In genomic region chr1:31815752-31816484, GRCh38 we compare ENCODE assay signal across 1 cellular context.
A peak's percentile ranks its signal among the peaks of the same experiment; 100 is the strongest.
TF ChIP-seq lines count a peak whose summit lies in the region.

Gene SPOCD1, minus strand, starts transcription at chr1:31816022. Its CDS starts 689 bp downstream, at chr1:31815333.

TF ChIP-seq in HepG2, 621 proteins besides CTCF, POLR2A, EP300 and RAD21 (continued from another document and continues in another):
- TF ChIP-seq HOXA9 (CRISPR knock-in tag; IDR thresholded peaks at IDR 0.05; ENCODE audit: borderline replicate concordance) (no peak), ZSCAN29 (CRISPR knock-in tag; conservative IDR thresholded peaks at IDR 0.05) (no peak), MYC (CRISPR knock-in tag; IDR thresholded peaks at IDR 0.05; ENCODE audit: borderline replicate concordance) (peak; percentile 22; the same call in 1 of the 2 replicates), ZNF878 (CRISPR knock-in tag; IDR thresholded peaks at IDR 0.05) (no peak), SNAPC4 (CRISPR knock-in tag; IDR thresholded peaks at IDR 0.05) (no peak), ZBTB20 (CRISPR knock-in tag; IDR thresholded peaks at IDR 0.05; ENCODE audit: borderline replicate concordance, low read depth) (peak; percentile 78; the same call in 1 of the 2 replicates), GTF2F1 (IDR thresholded peaks at IDR 0.05; ENCODE audit: low read length) (peak; percentile 21; the same call in 1 of the 2 replicates), GPBP1L1 (CRISPR knock-in tag; IDR thresholded peaks at IDR 0.05) (no peak), ZNF331 (CRISPR knock-in tag; IDR thresholded peaks at IDR 0.05) (peak; percentile 72), TMF1 (CRISPR knock-in tag; IDR thresholded peaks at IDR 0.05; ENCODE audit: low read depth) (no peak), HDAC2 (CRISPR knock-in tag; IDR thresholded peaks at IDR 0.05) (peak; percentile 67), ZNF275 (CRISPR knock-in tag; IDR thresholded peaks at IDR 0.05; ENCODE audit: borderline replicate concordance) (no peak), SRSF4 (IDR thresholded peaks at IDR 0.05; ENCODE audit: low read depth, low read length, poor library complexity, severe bottlenecking) (no peak), CC2D1A (CRISPR knock-in tag; IDR thresholded peaks at IDR 0.05) (no peak), IRF9 (CRISPR knock-in tag; IDR thresholded peaks at IDR 0.05; ENCODE audit: borderline replicate concordance) (no peak), RBAK (CRISPR knock-in tag; IDR thresholded peaks at IDR 0.05) (no peak), ZNF891 (CRISPR knock-in tag; IDR thresholded peaks at IDR 0.05) (peak; percentile 68), NR0B2 (CRISPR knock-in tag; IDR thresholded peaks at IDR 0.05) (no peak), ZNF234 (CRISPR knock-in tag; conservative IDR thresholded peaks at IDR 0.05) (no peak), ZNF549 (CRISPR knock-in tag; IDR thresholded peaks at IDR 0.05) (no peak), MED13 (CRISPR knock-in tag; IDR thresholded peaks at IDR 0.05) (no peak), NFKBIZ (CRISPR knock-in tag; IDR thresholded peaks at IDR 0.05) (0 out of 2 replicates have a peak, but pooled peaks have one; percentile 44), GRHL1 (CRISPR knock-in tag; conservative IDR thresholded peaks at IDR 0.05) (no peak), ZNF362 (CRISPR knock-in tag; IDR thresholded peaks at IDR 0.05; ENCODE audit: borderline replicate concordance) (peak; percentile 13; the same call in 1 of the 2 replicates), ISX (CRISPR knock-in tag; conservative IDR thresholded peaks at IDR 0.05) (no peak), RBM39 (IDR thresholded peaks at IDR 0.05; ENCODE audit: low read depth, low read length, poor library complexity, severe bottlenecking) (peak; percentile 91), PCBP1 (IDR thresholded peaks at IDR 0.05; ENCODE audit: borderline replicate concordance, low read depth, low read length) (0 out of 2 replicates have a peak, but pooled peaks have one; percentile 44), GABPB1 (CRISPR knock-in tag; IDR thresholded peaks at IDR 0.05) (peak; percentile 70), PCBP2 (optimal IDR thresholded peaks at IDR 0.05; ENCODE audit: low read depth, low read length, poor library complexity, severe bottlenecking) (no peak), SAFB2 (CRISPR knock-in tag; IDR thresholded peaks at IDR 0.05; ENCODE audit: borderline replicate concordance, low read depth) (no peak), ZNF772 (CRISPR knock-in tag; IDR thresholded peaks at IDR 0.05) (0 out of 2 replicates have a peak, but pooled peaks have one; percentile 33), MIXL1 (CRISPR knock-in tag; IDR thresholded peaks at IDR 0.05) (no peak), DBP (CRISPR knock-in tag; IDR thresholded peaks at IDR 0.05; ENCODE audit: not compliant biosample characterization) (no peak), ZNF768 (CRISPR knock-in tag; IDR thresholded peaks at IDR 0.05) (peak; percentile 72; the same call in 1 of the 2 replicates), HOXA5 (CRISPR knock-in tag; IDR thresholded peaks at IDR 0.05) (no peak), ZNF83 (CRISPR knock-in tag; IDR thresholded peaks at IDR 0.05; ENCODE audit: borderline replicate concordance) (no peak), MEIS2 (CRISPR knock-in tag; IDR thresholded peaks at IDR 0.05) (no peak), ZNF569 (CRISPR knock-in tag; IDR thresholded peaks at IDR 0.05; ENCODE audit: borderline replicate concordance) (no peak), ZNF614 (CRISPR knock-in tag; IDR thresholded peaks at IDR 0.05; ENCODE audit: borderline replicate concordance) (peak; percentile 52; the same call in 1 of the 2 replicates), MAF1 (CRISPR knock-in tag; IDR thresholded peaks at IDR 0.05; ENCODE audit: borderline replicate concordance) (no peak), ELK4 (CRISPR knock-in tag; IDR thresholded peaks at IDR 0.05; ENCODE audit: borderline replicate concordance) (no peak), SP2 (CRISPR knock-in tag; IDR thresholded peaks at IDR 0.05) (no peak), ZNF513 (CRISPR knock-in tag; conservative IDR thresholded peaks at IDR 0.05) (no peak), MTA1 (CRISPR knock-in tag; IDR thresholded peaks at IDR 0.05; ENCODE audit: borderline replicate concordance) (peak; percentile 68; the same call in 1 of the 2 replicates), MEF2D (CRISPR knock-in tag; IDR thresholded peaks at IDR 0.05) (no peak), MAX (IDR thresholded peaks at IDR 0.05) (peak; percentile 69), ZNF557 (CRISPR knock-in tag; IDR thresholded peaks at IDR 0.05) (no peak), ZNF468 (CRISPR knock-in tag; IDR thresholded peaks at IDR 0.05) (no peak), ZBTB38 (CRISPR knock-in tag; IDR thresholded peaks at IDR 0.05) (peak; percentile 36; the same call in 1 of the 2 replicates), ZNF124 (CRISPR knock-in tag; IDR thresholded peaks at IDR 0.05) (no peak), HMG20A (CRISPR knock-in tag; IDR thresholded peaks at IDR 0.05; ENCODE audit: borderline replicate concordance) (no peak), XRCC5 (optimal IDR thresholded peaks at IDR 0.05; ENCODE audit: low read length) (peak; percentile 89), NCOA5 (CRISPR knock-in tag; IDR thresholded peaks at IDR 0.05) (no peak), THAP11 (CRISPR knock-in tag; IDR thresholded peaks at IDR 0.05) (peak; percentile 59; the same call in 1 of the 2 replicates), JUN (CRISPR knock-in tag; IDR thresholded peaks at IDR 0.05) (no peak), ZNF572 (CRISPR knock-in tag; IDR thresholded peaks at IDR 0.05) (no peak)
